In the genomic region with DNA sequence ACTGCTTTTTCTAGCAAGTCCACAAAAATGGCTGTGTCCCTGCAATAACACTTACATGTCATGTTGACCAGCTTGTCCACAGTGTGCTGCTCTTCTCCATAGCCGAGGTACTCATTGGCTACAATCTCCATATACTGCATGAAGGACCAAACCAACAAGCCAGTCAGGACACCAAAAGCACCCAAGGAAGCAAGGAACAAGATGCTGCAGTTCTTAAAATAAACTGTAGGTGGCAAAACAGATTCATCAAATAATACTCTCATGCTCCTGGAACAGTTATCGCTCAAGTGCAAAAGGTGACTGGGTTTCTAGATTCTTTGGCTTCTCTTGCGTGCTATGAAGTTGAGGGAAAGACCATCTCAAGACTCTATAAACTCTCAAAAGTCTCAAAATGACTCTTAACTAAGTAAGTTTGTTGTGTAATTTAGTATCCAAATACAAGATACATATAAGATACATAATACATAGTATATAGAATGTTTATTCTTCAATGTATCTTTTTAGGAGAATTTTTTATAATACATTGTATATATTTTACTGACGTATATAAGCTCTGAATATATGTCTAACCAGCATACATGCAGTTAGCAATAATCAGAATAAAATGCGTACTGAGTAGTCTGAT, we compare ENCODE assay signal across 8 cellular contexts. TPM values are rescaled to one million over a fixed set of nuclear protein-coding genes. Genes with fewer than 3 reads are reported as not detected.
DNase-seq lines count a peak whose midpoint lies in the region; ATAC-seq and TF ChIP-seq lines count a peak whose summit lies in the region.

No MANE protein-coding gene starts in this region.

- H3K27me3 Mint-ChIP-seq in CD4-positive, CD25-positive, alpha-beta regulatory T cell = no peaks in the 10 kb centered on the region

- TF ChIP-seq POLR2A in ovary (IDR thresholded peaks at IDR 0.05) = no peak

- no peaks in the 10 kb centered on the region for H3K9me3 ChIP-seq in CD4-positive, CD25-positive, alpha-beta regulatory T cell (ENCODE audit: control insufficient read depth in 2 of 2, low read length in 2 of 2)
- H3K9me3 ChIP-seq in ovary = no peaks in the 10 kb centered on the region
- no peaks in the 10 kb centered on the region for H3K9me3 ChIP-seq in effector memory CD4-positive, alpha-beta T cell (ENCODE audit: control insufficient read depth, low read length)

- no peaks in the 10 kb centered on the region for H3K27me3 ChIP-seq in CD4-positive, CD25-positive, alpha-beta regulatory T cell (ENCODE audit: control insufficient read depth, insufficient read depth, low read length)
- no peaks in the 10 kb centered on the region for H3K27me3 ChIP-seq in ovary
- H3K27me3 ChIP-seq in effector memory CD4-positive, alpha-beta T cell (replicated peaks; ENCODE audit: control insufficient read depth, insufficient read depth, low read length, poor library complexity, severe bottlenecking) = no peaks in the 10 kb centered on the region

- no peak overlapping the region for H3K27ac ChIP-seq in CD4-positive, CD25-positive, alpha-beta regulatory T cell (ENCODE audit: insufficient read depth, low read length, poor library complexity, severe bottlenecking)
- H3K27ac ChIP-seq in ovary = no peak overlapping the region
- no peak overlapping the region for H3K27ac ChIP-seq in effector memory CD4-positive, alpha-beta T cell (ENCODE audit: insufficient read depth, low read length, poor library complexity, severe bottlenecking)

- H3K36me3 ChIP-seq in CD4-positive, CD25-positive, alpha-beta regulatory T cell (ENCODE audit: control insufficient read depth, insufficient read depth, low read length) = no peaks in the 10 kb centered on the region
- H3K36me3 ChIP-seq in ovary = no peaks in the 10 kb centered on the region
- H3K36me3 ChIP-seq in effector memory CD4-positive, alpha-beta T cell (ENCODE audit: control insufficient read depth, insufficient read depth, low read length) = no peaks in the 10 kb centered on the region

- intact Hi-C loops in ovary (cut with DNase I) = loop anchor here in 3 of 4 donors (5.0 to 10.0 kb wide), 2 partner anchors 153 to 160 kb away; no protein-coding TSS in a partner anchor

- no peaks in the 10 kb centered on the region for H3K4me1 ChIP-seq in CD4-positive, CD25-positive, alpha-beta regulatory T cell (ENCODE audit: control insufficient read depth, insufficient read depth, low read length, poor library complexity, severe bottlenecking)
- no peaks in the 10 kb centered on the region for H3K4me1 ChIP-seq in ovary (ENCODE audit: insufficient read depth)
- H3K4me1 ChIP-seq in effector memory CD4-positive, alpha-beta T cell (ENCODE audit: control insufficient read depth, insufficient read depth, low read length, poor library complexity, severe bottlenecking) = no peaks in the 10 kb centered on the region

- H3K36me3 Mint-ChIP-seq in CD4-positive, CD25-positive, alpha-beta regulatory T cell = no peaks in the 10 kb centered on the region

- DNase-seq in CD4-positive, CD25-positive, alpha-beta regulatory T cell = peak in 2 of 3 donors; percentile 60 to 68
- DNase-seq in NCI-H1105 treated with DMSO at 0.1 percent for 48 hours (lab: John Stamatoyannopoulos, UW) = peak; percentile 65
- DNase-seq in T1000 (lab: John Stamatoyannopoulos, UW) = peak; percentile 3
- DNase-seq in foreskin fibroblast = peak; percentile 63 to 84
- no peak for DNase-seq in ovary
- no peak for DNase-seq in effector memory CD4-positive, alpha-beta T cell

- TF ChIP-seq CTCF in foreskin fibroblast (IDR thresholded peaks at IDR 0.05; ENCODE audit: low read depth, low read length) = peak; percentile 66
- TF ChIP-seq CTCF in ovary (IDR thresholded peaks at IDR 0.05) = peak; percentile 61 to 77 (median 73)

- no peak overlapping the region for H3K4me3 Mint-ChIP-seq in CD4-positive, CD25-positive, alpha-beta regulatory T cell

- no peak overlapping the region for H3K27ac Mint-ChIP-seq in CD4-positive, CD25-positive, alpha-beta regulatory T cell

- H3K4me3 ChIP-seq in CD4-positive, CD25-positive, alpha-beta regulatory T cell (ENCODE audit: low read depth, low read length) = no peak overlapping the region
- no peak overlapping the region for H3K4me3 ChIP-seq in foreskin fibroblast (ENCODE audit: low read depth in 1 of 2, low read length in 2 of 2)
- H3K4me3 ChIP-seq in ovary = no peak overlapping the region
- no peak overlapping the region for H3K4me3 ChIP-seq in effector memory CD4-positive, alpha-beta T cell (ENCODE audit: insufficient read depth, low read depth, low read length, poor library complexity, severe bottlenecking)

- ATAC-seq in CD4-positive, CD25-positive, alpha-beta regulatory T cell (ENCODE audit: low read depth in 2 of 2) = peak; percentile 57 to 59
- peak; percentile 94 for ATAC-seq in GM18502 (IDR thresholded peaks at IDR 0.05; ENCODE audit: poor library complexity, unreplicated experiment)
- peak; percentile 90 for ATAC-seq in HG02763 (IDR thresholded peaks at IDR 0.05; ENCODE audit: unreplicated experiment)

- no peaks in the 10 kb centered on the region for H3K9me3 Mint-ChIP-seq in CD4-positive, CD25-positive, alpha-beta regulatory T cell

- TF ChIP-seq EP300 in ovary (IDR thresholded peaks at IDR 0.05) = no peak

- 29 to 38% (median 30%) methylated on average over 5 of the region's 5 CpGs for WGBS in ovary, 3 donors

- peaks cover 0 to 4% (median under 1%) of the 10 kb centered on the region in 4 donors for H3K4me1 Mint-ChIP-seq in CD4-positive, CD25-positive, alpha-beta regulatory T cell

RNA-seq across cellular contexts. Expression of a gene that starts 57.0 kb away (rescaled TPM):
- 3.9 TPM for total RNA-seq in CD4-positive, CD25-positive, alpha-beta regulatory T cell
- under 1 TPM in 1 of 4 donors, not detected in 3; 0.54 TPM for polyA plus RNA-seq in CD4-positive, CD25-positive, alpha-beta regulatory T cell
- 10 to 100 TPM in 1 of 7 donors, 1 to 10 TPM in 5, under 1 TPM in 1; 0.91 to 33.4 (median 1.6) TPM for total RNA-seq in ovary
- polyA plus RNA-seq in ovary = under 1 TPM; 0.41 to 0.92 TPM

Comparison
In these comparisons a context has a peak if more than half of its experiments do, and no peak if none do; other contexts are left out.
1. DNase-seq: peak in CD4-positive, CD25-positive, alpha-beta regulatory T cell (2 of 3), NCI-H1105 treated with DMSO at 0.1 percent for 48 hours (single experiment), T1000 (single experiment) and foreskin fibroblast (2 of 2); none in ovary (0 of 5) and effector memory CD4-positive, alpha-beta T cell (0 of 3).
2. Peak in every context shown above with its lines, with median percentiles within 50 percentile points of each other: ATAC-seq.